In the genomic region with DNA sequence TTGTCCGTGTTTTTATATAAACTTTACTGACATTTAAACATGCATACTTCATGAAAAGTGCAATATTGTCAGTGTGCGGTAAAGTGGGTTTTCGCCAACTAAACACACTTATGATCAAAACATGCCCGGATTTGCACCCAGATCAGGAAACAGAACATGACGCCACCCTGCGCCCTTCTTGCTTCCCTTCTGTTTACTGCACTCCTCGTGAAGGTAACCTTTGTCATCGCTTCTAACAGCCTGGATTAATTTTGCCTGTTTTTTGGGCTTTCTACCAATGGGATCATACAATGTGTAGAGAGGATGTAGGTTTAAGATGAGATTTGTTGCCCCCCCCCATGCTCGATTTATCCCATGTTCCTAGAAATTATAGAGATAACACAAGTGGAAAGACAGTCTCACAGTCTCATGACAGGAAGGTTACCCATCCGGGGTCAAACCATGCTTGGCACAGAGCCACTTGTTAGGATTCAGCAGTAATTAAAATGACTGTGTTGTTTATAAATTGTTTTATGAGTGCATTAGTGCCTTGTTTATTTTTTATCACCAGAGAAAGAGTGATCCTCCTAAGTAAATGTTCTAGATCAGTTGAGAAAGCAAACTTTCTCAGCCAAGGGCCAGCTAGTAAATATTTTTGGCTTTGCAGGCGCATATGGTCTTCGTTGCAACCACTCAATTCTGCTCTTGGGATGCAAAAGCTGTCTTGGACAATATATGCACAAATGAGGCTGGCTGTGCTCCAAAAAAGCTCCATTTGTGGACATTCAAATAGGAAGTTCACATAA, we compare ENCODE assay signal across 1 cellular context.
TF ChIP-seq lines count a peak whose summit lies in the region.

No MANE protein-coding gene starts in this region.

TF ChIP-seq in WTC11, 78 proteins besides CTCF, POLR2A, EP300 and RAD21 (continued from another document):
- TF ChIP-seq E2F4 (CRISPR knock-in tag; IDR thresholded peaks at IDR 0.05; ENCODE audit: borderline replicate concordance, low read depth), result no peak
